Comparison of ENCODE assay signal across 8 cellular contexts in the genomic region with DNA sequence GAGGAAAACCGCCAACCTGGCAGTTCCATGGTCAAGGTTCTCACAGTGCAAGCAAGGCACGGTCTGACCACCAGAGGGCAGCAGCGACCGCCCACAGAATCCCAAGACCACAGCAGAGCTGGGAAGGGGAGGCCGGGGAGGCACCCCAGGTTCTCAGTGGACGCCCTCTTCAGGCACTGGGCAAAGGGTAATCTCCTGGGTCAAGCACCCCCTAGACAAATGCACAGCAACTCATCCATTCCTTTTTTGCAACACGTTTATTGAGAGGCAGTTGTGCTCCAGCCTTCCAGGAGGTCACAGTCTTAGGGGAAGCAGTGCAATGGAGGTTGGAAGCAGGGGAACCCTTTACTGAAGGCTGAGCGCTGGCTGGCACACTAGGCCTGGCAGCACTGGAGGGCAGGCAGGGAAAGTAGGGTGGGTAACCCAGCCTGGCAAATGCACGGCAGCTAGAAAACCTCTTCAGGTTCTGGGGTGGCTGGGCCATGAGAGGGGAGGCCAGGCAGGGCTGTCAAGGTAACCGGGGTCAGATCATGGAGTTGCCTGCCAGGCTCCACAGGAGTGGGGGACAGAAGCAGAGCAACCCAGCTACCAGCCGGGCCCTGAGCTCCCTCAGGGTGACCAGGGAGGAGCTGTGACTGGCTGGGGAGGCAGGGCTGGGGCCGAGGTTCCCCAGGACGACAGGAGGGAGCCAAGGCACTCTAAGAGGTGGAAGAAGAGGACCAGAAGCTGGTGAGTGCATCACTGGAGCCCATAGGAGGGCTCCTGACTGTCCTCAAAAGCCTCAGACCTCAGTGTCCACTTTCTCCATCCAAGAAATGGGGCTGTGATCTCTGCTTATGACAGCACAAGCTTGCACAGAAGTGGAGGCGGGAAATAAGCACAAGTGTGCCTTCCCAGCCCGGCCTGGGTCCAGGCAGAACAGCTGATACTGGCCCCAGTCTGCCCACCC. TPM values are rescaled to one million over a fixed set of nuclear protein-coding genes. Genes with fewer than 3 reads are reported as not detected.
DNase-seq lines count a peak whose midpoint lies in the region; ATAC-seq and TF ChIP-seq lines count a peak whose summit lies in the region.

No MANE protein-coding gene starts in this region.

- DNase-seq in NCI-H2029 (lab: John Stamatoyannopoulos, UW) (peak; percentile 42), NCI-H2029 treated with DMSO at 0.1 percent for 48 hours (lab: John Stamatoyannopoulos, UW) (no peak), MM.1S (peak; percentile 50), T-cell (peak in 33 of 34 experiments; percentile 61 to 90 (median 79)), amniotic stem cell (lab: John Stamatoyannopoulos, UW) (peak; percentile 57), left ventricle myocardium inferior (peak; percentile 89), prostate gland (ENCODE audit: low spot score) (peak; percentile 90)

- peak overlapping the region; percentile 79 to 94 (median 94) for H3K4me3 Mint-ChIP-seq in T-cell

- peak overlapping the region; percentile 44; the same call in 1 of the 2 replicates for H3K4me3 ChIP-seq in MM.1S (ENCODE audit: low read length)
- peak overlapping the region; percentile 81 for H3K4me3 ChIP-seq in left ventricle myocardium inferior
- H3K4me3 ChIP-seq in prostate gland = peak overlapping the region in 1 of 2 donors; percentile 42

- H3K36me3 ChIP-seq in MM.1S (replicated peaks; ENCODE audit: insufficient read depth, low read length) (no peaks in the 10 kb centered on the region), left ventricle myocardium inferior (peaks cover 9% of the 10 kb centered on the region), prostate gland (no peaks in the 10 kb centered on the region)

- ATAC-seq in T-cell (replicated peaks in 1 of 4) (peak; percentile 20 to 28 (median 24)), HG02678 (IDR thresholded peaks at IDR 0.05; ENCODE audit: unreplicated experiment) (no peak)

- peak; percentile 67 for TF ChIP-seq CTCF in MM.1S (IDR thresholded peaks at IDR 0.05; ENCODE audit: low read length)
- peak; percentile 93 for TF ChIP-seq CTCF in left ventricle myocardium inferior (IDR thresholded peaks at IDR 0.05; ENCODE audit: borderline replicate concordance)
- TF ChIP-seq CTCF in prostate gland (IDR thresholded peaks at IDR 0.05) = peak; percentile 90 to 98 (median 97)

- peak overlapping the region; percentile 40; the same call in 1 of the 2 replicates for H3K9ac ChIP-seq in MM.1S (ENCODE audit: low read length)

- no peaks in the 10 kb centered on the region for H3K27me3 ChIP-seq in MM.1S (replicated peaks; ENCODE audit: insufficient read depth, low read length)
- H3K27me3 ChIP-seq in left ventricle myocardium inferior (ENCODE audit: low read depth) = no peaks in the 10 kb centered on the region
- H3K27me3 ChIP-seq in prostate gland (replicated peaks; ENCODE audit: insufficient read depth) = no peaks in the 10 kb centered on the region

- peak overlapping the region; percentile 89 to 92 for H3K27ac Mint-ChIP-seq in T-cell

- peaks cover 21% of the 10 kb centered on the region for H3K36me3 Mint-ChIP-seq in T-cell

- intact Hi-C loops in left ventricle myocardium inferior (cut with micrococcal nuclease) (no loop called here), prostate gland (cut with DNase I) (loop anchor here (1.0 kb wide), 1 partner anchor 16 kb away; no protein-coding TSS in a partner anchor)

- H3K27me3 Mint-ChIP-seq in T-cell = no peaks in the 10 kb centered on the region

- no peaks in the 10 kb centered on the region for H3F3A ChIP-seq in MM.1S (ENCODE audit: insufficient read depth, low read length)

- peaks cover 60 to 67% (median 64%) of the 10 kb centered on the region in 3 donors for H3K4me1 Mint-ChIP-seq in T-cell

- H3K4me1 ChIP-seq in MM.1S (ENCODE audit: low read length) (peaks cover 15% of the 10 kb centered on the region), left ventricle myocardium inferior (peaks cover 93% of the 10 kb centered on the region), prostate gland (replicated peaks) (peaks cover 43% of the 10 kb centered on the region)

- no peaks in the 10 kb centered on the region for H3K9me3 Mint-ChIP-seq in T-cell

- H3K79me2 ChIP-seq in MM.1S (ENCODE audit: low read length) = peaks cover 25% of the 10 kb centered on the region

- no peak for TF ChIP-seq POLR2A in prostate gland (IDR thresholded peaks at IDR 0.05)

- POLR2A ChIA-PET in T-cell (lab: Charles Lee) = interaction anchor here (0.6 to 2.6 kb wide), 7 partner anchors 11 to 35 kb away, joined by 3 to 22 read pairs (median 8); no protein-coding TSS in a partner anchor

- H3K4me2 ChIP-seq in MM.1S (ENCODE audit: low read depth, low read length) = peak overlapping the region; percentile 79

- 26% methylated on average over 14 of the region's 15 CpGs for WGBS in prostate gland

- CTCF ChIA-PET in T-cell (lab: Charles Lee) = interaction anchor here (0.5 to 7.9 kb wide), 23 partner anchors 12 to 292 kb away, joined by 3 to 344 read pairs (median 4); a partner anchor contains a TSS

- H4K20me1 ChIP-seq in MM.1S (ENCODE audit: insufficient read depth, low read length) = no peaks in the 10 kb centered on the region

- H3K27ac ChIP-seq in MM.1S (ENCODE audit: low read length) = peak overlapping the region; percentile 40; the same call in 1 of the 2 replicates
- H3K27ac ChIP-seq in left ventricle myocardium inferior (replicated peaks) = peak overlapping the region; percentile 100
- peak overlapping the region; percentile 98 to 100 for H3K27ac ChIP-seq in prostate gland

- H3K9me2 ChIP-seq in MM.1S (replicated peaks; ENCODE audit: insufficient read depth, low read length) = no peaks in the 10 kb centered on the region

- H2AFZ ChIP-seq in MM.1S (ENCODE audit: low read length) = 0 out of 2 replicates have a peak overlapping the region, but pooled peaks have one; percentile 4

- H3K9me3 ChIP-seq in MM.1S (replicated peaks; ENCODE audit: insufficient read depth, low read length) (no peaks in the 10 kb centered on the region), left ventricle myocardium inferior (replicated peaks) (no peaks in the 10 kb centered on the region), prostate gland (no peaks in the 10 kb centered on the region)

RNA-seq across cellular contexts. Expression of a gene that starts 1.8 kb away (rescaled TPM):
- 100 to 1,000 TPM; 137 to 158 (median 145) TPM for total RNA-seq in T-cell
- 44.3 TPM for total RNA-seq in left ventricle myocardium inferior
- total RNA-seq in prostate gland = 10 to 100 TPM in 1 of 2 donors, 1 to 10 TPM in 1; 9.5 to 23.5 TPM

RNA-seq across cellular contexts. Expression of a gene that starts 8.5 kb away (rescaled TPM):
- 100 to 1,000 TPM in 1 of 5 donors, 10 to 100 TPM in 4; 87.7 to 106 (median 96.0) TPM for total RNA-seq in T-cell
- total RNA-seq in left ventricle myocardium inferior = 7.9 TPM
- total RNA-seq in prostate gland = 10 to 100 TPM; 19.2 to 27.5 TPM

Comparison
In these comparisons a context has a peak if more than half of its experiments do, and no peak if none do; other contexts are left out.
1. H3K27ac ChIP-seq: peak in every context shown above with its lines; median percentile 100 in left ventricle myocardium inferior; 99 in prostate gland; 40 in MM.1S.